ENCODE assay signal across 17 cellular contexts in genomic region chr5:132407970-132408369, GRCh38. TPM values are rescaled to one million over a fixed set of nuclear protein-coding genes. Genes with fewer than 3 reads are reported as not detected.
A peak's percentile ranks its signal among the peaks of the same experiment; 100 is the strongest.
DNase-seq lines count a peak whose midpoint lies in the region; ATAC-seq and TF ChIP-seq lines count a peak whose summit lies in the region.
"Had no signal": no experiment of that assay in that cellular context is flagged by ENCODE, and none has a peak within 500 bp of the region (broad histone marks: within the 10 kb centered on the region; RNA-seq: fewer than 3 reads in every experiment).

No MANE protein-coding gene starts in this region.

- H3K27me3 Mint-ChIP-seq in activated T-cell treated with anti-CD3 and anti-CD28 coated beads, Interleukin-2, amount 50 U/mL, for 72 hours (ENCODE audit: low read depth): no peaks in the 10 kb centered on the region
- peaks cover 2 to 10% (median 10%) of the 10 kb centered on the region in 3 donors for H3K27me3 Mint-ChIP-seq in immature natural killer cell (ENCODE audit: low read depth in 3 of 3)
- H3K27me3 Mint-ChIP-seq in stimulated activated memory B cell treated with anti-CD40 and anti-IgM and Interleukin-4, amounts not matched to agents 10 μg/mL and 1 μg/mL and 100 μg/mL, for 72 hours: no peaks in the 10 kb centered on the region

- no peak for DNase-seq in activated T-cell treated with anti-CD3 and anti-CD28 coated beads, Interleukin-2, amount 50 U/mL, for 72 hours
- DNase-seq in activated T-cell treated with anti-CD3 and anti-CD28 coated beads for 4 hours (no peak), Peyer's patch (no peak), immature natural killer cell (no peak), midbrain (lab: John Stamatoyannopoulos, UW) (no peak), NCI-H2081 treated with DMSO at 0.1 percent for 48 hours (lab: John Stamatoyannopoulos, UW) (no peak), HCEC 1CT (no peak)
- DNase-seq: activated CD8-positive, alpha-beta memory T cell treated with anti-CD3 and anti-CD28 coated beads for 24 hours; central memory CD4-positive, alpha-beta T cell; DMS79; left lung; NCI-H1694; NCI-H2227 treated with DMSO at 0.1 percent for 48 hours; PC-3; SJCRH30 had no signal

- no peak overlapping the region for H3K4me3 Mint-ChIP-seq in activated T-cell treated with anti-CD3 and anti-CD28 coated beads, Interleukin-2, amount 50 U/mL, for 72 hours
- peak overlapping the region in 1 of 5 donors; percentile 58 for H3K4me3 Mint-ChIP-seq in immature natural killer cell
- no peak overlapping the region for H3K4me3 Mint-ChIP-seq in stimulated activated memory B cell treated with anti-CD40 and anti-IgM and Interleukin-4, amounts not matched to agents 10 μg/mL and 1 μg/mL and 100 μg/mL, for 72 hours

- TF ChIP-seq CTCF in Peyer's patch (IDR thresholded peaks at IDR 0.05): no peak

- no peaks in the 10 kb centered on the region for H3K27me3 ChIP-seq in Peyer's patch
- H3K27me3 ChIP-seq: left lung, SJCRH30 had no signal

- H3K27ac Mint-ChIP-seq in activated T-cell treated with anti-CD3 and anti-CD28 coated beads, Interleukin-2, amount 50 U/mL, for 72 hours: peak overlapping the region; percentile 98
- peak overlapping the region; percentile 95 to 98 (median 97) for H3K27ac Mint-ChIP-seq in immature natural killer cell
- H3K27ac Mint-ChIP-seq in stimulated activated memory B cell treated with anti-CD40 and anti-IgM and Interleukin-4, amounts not matched to agents 10 μg/mL and 1 μg/mL and 100 μg/mL, for 72 hours: peak overlapping the region; percentile 58

- no peak for ATAC-seq in activated T-cell treated with anti-CD3 and anti-CD28 coated beads, Interleukin-2, amount 50 U/mL, for 72 hours (replicated peaks in 1 of 2)
- no peak for ATAC-seq in stimulated activated memory B cell treated with anti-CD40 and anti-IgM and Interleukin-4, amounts not matched to agents 10 μg/mL and 1 μg/mL and 100 μg/mL, for 72 hours
- ATAC-seq: A549, left lung, PC-3 had no signal

- peak overlapping the region in 3 of 4 donors; percentile 98 to 100 (median 99) for H3K27ac ChIP-seq in Peyer's patch
- H3K27ac ChIP-seq: A549, left lung, SJCRH30 had no signal

- no peak for TF ChIP-seq POLR2A in Peyer's patch (IDR thresholded peaks at IDR 0.05)

- peaks cover 0 to 2% of the 10 kb centered on the region in 2 donors for H3K9me3 Mint-ChIP-seq in activated T-cell treated with anti-CD3 and anti-CD28 coated beads, Interleukin-2, amount 50 U/mL, for 72 hours
- no peaks in the 10 kb centered on the region for H3K9me3 Mint-ChIP-seq in immature natural killer cell
- no peaks in the 10 kb centered on the region for H3K9me3 Mint-ChIP-seq in stimulated activated memory B cell treated with anti-CD40 and anti-IgM and Interleukin-4, amounts not matched to agents 10 μg/mL and 1 μg/mL and 100 μg/mL, for 72 hours

- no peaks in the 10 kb centered on the region for H3K9me3 ChIP-seq in Peyer's patch
- H3K9me3 ChIP-seq: A549, left lung had no signal

- peaks cover 0 to 22% (median 7%) of the 10 kb centered on the region in 4 donors for H3K4me1 ChIP-seq in Peyer's patch

- H3K36me3 Mint-ChIP-seq in activated T-cell treated with anti-CD3 and anti-CD28 coated beads, Interleukin-2, amount 50 U/mL, for 72 hours (ENCODE audit: insufficient read depth in 2 of 2): peaks cover 5 to 13% of the 10 kb centered on the region in 2 donors
- peaks cover 0 to 5% (median 5%) of the 10 kb centered on the region in 3 donors for H3K36me3 Mint-ChIP-seq in immature natural killer cell
- no peaks in the 10 kb centered on the region for H3K36me3 Mint-ChIP-seq in stimulated activated memory B cell treated with anti-CD40 and anti-IgM and Interleukin-4, amounts not matched to agents 10 μg/mL and 1 μg/mL and 100 μg/mL, for 72 hours

- peaks cover 58% of the 10 kb centered on the region for H3K4me1 Mint-ChIP-seq in activated T-cell treated with anti-CD3 and anti-CD28 coated beads, Interleukin-2, amount 50 U/mL, for 72 hours (ENCODE audit: low read depth)
- H3K4me1 Mint-ChIP-seq in immature natural killer cell: peaks cover 51 to 62% of the 10 kb centered on the region in 2 donors
- H3K4me1 Mint-ChIP-seq in stimulated activated memory B cell treated with anti-CD40 and anti-IgM and Interleukin-4, amounts not matched to agents 10 μg/mL and 1 μg/mL and 100 μg/mL, for 72 hours: peaks cover 34% of the 10 kb centered on the region

- H3K4me3 ChIP-seq in Peyer's patch: no peak overlapping the region
- H3K4me3 ChIP-seq: A549, left lung, SJCRH30 had no signal

- H3K36me3 ChIP-seq in Peyer's patch: no peaks in the 10 kb centered on the region
- H3K36me3 ChIP-seq: left lung, SJCRH30 had no signal

RNA-seq across cellular contexts. Expression of gene SLC22A5, which starts 38.5 kb away (rescaled TPM):
- 1 to 10 TPM; 7.0 to 7.4 TPM for total RNA-seq in activated T-cell treated with anti-CD3 and anti-CD28 coated beads, Interleukin-2, amount 50 U/mL, for 72 hours
- 100 to 1,000 TPM in 2 of 4 donors, 10 to 100 TPM in 2; 25.6 to 152 (median 110) TPM for total RNA-seq in Peyer's patch
- polyA plus RNA-seq in immature natural killer cell: 1 to 10 TPM; 1.1 to 1.5 (median 1.5) TPM
